21 cellular contexts compared by ENCODE assay signal in genomic region chr3:124779116-124779515, GRCh38. TPM values are rescaled to one million over a fixed set of nuclear protein-coding genes. Genes with fewer than 3 reads are reported as not detected.
DNase-seq lines count a peak whose midpoint lies in the region; ATAC-seq and TF ChIP-seq lines count a peak whose summit lies in the region.
"Had no signal": no experiment of that assay in that cellular context is flagged by ENCODE, and none has a peak within 500 bp of the region (broad histone marks: within the 10 kb centered on the region; RNA-seq: fewer than 3 reads in every experiment).

No MANE protein-coding gene starts in this region.

- H3K18ac ChIP-seq in IMR-90 (ENCODE audit: low read depth, low read length) = no peak overlapping the region

- H3K14ac ChIP-seq in IMR-90 (replicated peaks; ENCODE audit: low read depth, low read length) = no peak overlapping the region

- H3K4me3 Mint-ChIP-seq in dendritic cell treated with granulocyte-macrophage colony-stimulating factor and Interleukin-4, amounts not matched to agents 40 ng/mL and 50 ng/mL, for 4 days = no peak overlapping the region
- H3K4me3 Mint-ChIP-seq: activated naive CD8-positive, alpha-beta T cell; activated T-cell treated with anti-CD3 and anti-CD28 coated beads, Interleukin-2, amount 50 U/mL, for 72 hours; T-helper 1 cell treated with Interleukin-12 subunit alpha and Interleukin-12 subunit beta and Interleukin-4 antibody, amounts not matched to agents 30 μg/mL and 1 μg/mL, for 36 hours had no signal

- no peak overlapping the region for H4K5ac ChIP-seq in IMR-90 (ENCODE audit: low read depth, low read length)

- CTCF ChIA-PET in IMR-90 (lab: Yijun Ruan, JAX) = interaction anchor here (2.3 kb wide), 1 partner anchor 122 kb away, joined by 7 read pairs; no protein-coding TSS in a partner anchor

- BruUV-seq in IMR-90 (replicated peaks; lab: Mats Ljungman, UMichigan) = no TSS peak

- intact Hi-C loops in IMR-90 (cut with micrococcal nuclease) = no loop called here
- intact Hi-C loops in dendritic cell treated with granulocyte-macrophage colony-stimulating factor and Interleukin-4, amounts not matched to agents 40 ng/mL and 50 ng/mL, for 4 days (cut with micrococcal nuclease) = no loop called here
- intact Hi-C loops in tibial artery (cut with DNase I; ENCODE audit: low total_unique reads) = loop anchor here (5.0 kb wide), 1 partner anchor 108 kb away; the partner anchor contains the start of gene ITGB5

- POLR2A ChIA-PET in IMR-90 (lab: Charles Lee; ENCODE audit: unreplicated experiment) = no interaction called here

- no peak overlapping the region for H2BK5ac ChIP-seq in IMR-90 (ENCODE audit: low read depth, low read length, poor library complexity, severe bottlenecking)

- DNase-seq in IMR-90 = no peak
- no peak for DNase-seq in osteoblast (ENCODE audit: insufficient read length, low spot score, missing footprints)
- no peak for DNase-seq in tibial artery
- DNase-seq in NCI-H1092 treated with DMSO at 0.1 percent for 48 hours (lab: John Stamatoyannopoulos, UW) = no peak
- no peak for DNase-seq in activated CD4-positive, alpha-beta T cell treated with anti-CD3 and anti-CD28 coated beads for 48 hours
- DNase-seq: activated T-cell treated with anti-CD3 and anti-CD28 coated beads, Interleukin-2, amount 50 U/mL, for 72 hours; AML-193; Calu3; head of caudate nucleus; mammary epithelial cell; NCI-H2029 treated with DMSO at 0.1 percent for 48 hours; NCI-H526; SHP77 treated with DMSO at 0.1 percent for 48 hours; stimulated activated naive CD4-positive, alpha-beta T cell; WERI-Rb-1 had no signal

- H3K4me3 ChIP-seq in IMR-90 (ENCODE audit: insufficient read depth, low read depth, low read length) (no peak overlapping the region), osteoblast (ENCODE audit: insufficient read depth, low read length) (no peak overlapping the region), tibial artery (no peak overlapping the region)

- H3K4ac ChIP-seq in IMR-90 (ENCODE audit: low read depth, low read length) = peak overlapping the region; percentile 24; the same call in 1 of the 2 replicates

- H2BK20ac ChIP-seq in IMR-90 (ENCODE audit: low read depth, low read length) = no peak overlapping the region

- H2AFZ ChIP-seq in IMR-90 (replicated peaks; ENCODE audit: low read length, poor library complexity) (no peak overlapping the region), osteoblast (ENCODE audit: low read length) (no peak overlapping the region)

- H4K8ac ChIP-seq in IMR-90 (ENCODE audit: low read depth in 2 of 2, low read length in 2 of 2) = no peak overlapping the region; a peak in 1 of 4 replicates

- H3K4me1 ChIP-seq in IMR-90 (ENCODE audit: control insufficient read depth, insufficient read depth, low read length) (peaks cover 37% of the 10 kb centered on the region), osteoblast (ENCODE audit: insufficient read depth, low read length) (peaks cover 40% of the 10 kb centered on the region), tibial artery (peaks cover 0 to 90% (median 72%) of the 10 kb centered on the region in 4 donors)

- H4K20me1 ChIP-seq in IMR-90 (ENCODE audit: insufficient read depth, low read length) (peaks cover 14% of the 10 kb centered on the region), osteoblast (ENCODE audit: insufficient read depth, low read length) (no peaks in the 10 kb centered on the region)

- no peak overlapping the region for H3K56ac ChIP-seq in IMR-90 (ENCODE audit: extremely low read depth, insufficient read depth, low read length)

- no peak overlapping the region for H3K9ac ChIP-seq in IMR-90 (ENCODE audit: low read depth, low read length)

- no peak for TF ChIP-seq CTCF in IMR-90 (conservative IDR thresholded peaks at IDR 0.05; ENCODE audit: low read depth, low read length)
- TF ChIP-seq CTCF in osteoblast (IDR thresholded peaks at IDR 0.05; ENCODE audit: extremely low read depth, low read depth, low read length) = no peak
- TF ChIP-seq CTCF in tibial artery (IDR thresholded peaks at IDR 0.05) = no peak

- no peak for TF ChIP-seq RAD21 in IMR-90 (IDR thresholded peaks at IDR 0.05; ENCODE audit: low read length)

- H3K9me3 ChIP-seq in IMR-90 (ENCODE audit: control insufficient read depth, insufficient read depth, low read length) = no peaks in the 10 kb centered on the region
- no peaks in the 10 kb centered on the region for H3K9me3 ChIP-seq in osteoblast (ENCODE audit: low read depth, low read length)
- H3K9me3 ChIP-seq in tibial artery = no peaks in the 10 kb centered on the region

- peaks cover 58% of the 10 kb centered on the region for H3K9me1 ChIP-seq in IMR-90 (ENCODE audit: insufficient read depth, low read length)

- H3K4me2 ChIP-seq in IMR-90 (ENCODE audit: low read depth, low read length) = no peak overlapping the region
- H3K4me2 ChIP-seq in osteoblast (ENCODE audit: insufficient read depth, low read length) = no peak overlapping the region

- peaks cover 34% of the 10 kb centered on the region for H3K4me1 Mint-ChIP-seq in dendritic cell treated with granulocyte-macrophage colony-stimulating factor and Interleukin-4, amounts not matched to agents 40 ng/mL and 50 ng/mL, for 4 days (ENCODE audit: low read depth)

- H3K27me3 Mint-ChIP-seq in dendritic cell treated with granulocyte-macrophage colony-stimulating factor and Interleukin-4, amounts not matched to agents 40 ng/mL and 50 ng/mL, for 4 days = peaks cover 34% of the 10 kb centered on the region

- no peak for TF ChIP-seq POLR2A in IMR-90 (IDR thresholded peaks at IDR 0.05; ENCODE audit: low read depth, low read length)

- H3K27me3 ChIP-seq in IMR-90 (ENCODE audit: control insufficient read depth, insufficient read depth, low read length) (no peaks in the 10 kb centered on the region), osteoblast (ENCODE audit: insufficient read depth, low read length) (no peaks in the 10 kb centered on the region), tibial artery (no peaks in the 10 kb centered on the region)

- no peaks in the 10 kb centered on the region for H3K9me3 Mint-ChIP-seq in dendritic cell treated with granulocyte-macrophage colony-stimulating factor and Interleukin-4, amounts not matched to agents 40 ng/mL and 50 ng/mL, for 4 days
- H3K9me3 Mint-ChIP-seq: activated T-cell treated with anti-CD3 and anti-CD28 coated beads, Interleukin-2, amount 50 U/mL, for 72 hours; T-helper 1 cell treated with Interleukin-12 subunit alpha and Interleukin-12 subunit beta and Interleukin-4 antibody, amounts not matched to agents 30 μg/mL and 1 μg/mL, for 36 hours had no signal

- no peak overlapping the region for H2AK9ac ChIP-seq in IMR-90 (replicated peaks; ENCODE audit: low read depth, low read length, poor library complexity)

- peaks cover 6% of the 10 kb centered on the region; the same call in 1 of the 2 replicates for H3K36me3 ChIP-seq in IMR-90 (ENCODE audit: control insufficient read depth, insufficient read depth, low read length)
- H3K36me3 ChIP-seq in osteoblast (ENCODE audit: insufficient read depth, low read length) = peaks cover 17% of the 10 kb centered on the region
- no peaks in the 10 kb centered on the region for H3K36me3 ChIP-seq in tibial artery
- H3K36me3 ChIP-seq: WERI-Rb-1 had no signal

- H3K23ac ChIP-seq in IMR-90 (ENCODE audit: low read depth, low read length) = no peak overlapping the region

- in situ Hi-C loops in IMR-90 (cut with MboI; ENCODE audit: low sequenced_read_pairs) = no loop called here

- peaks cover 6% of the 10 kb centered on the region for H3K36me3 Mint-ChIP-seq in dendritic cell treated with granulocyte-macrophage colony-stimulating factor and Interleukin-4, amounts not matched to agents 40 ng/mL and 50 ng/mL, for 4 days (ENCODE audit: low read depth)
- H3K36me3 Mint-ChIP-seq: activated naive CD8-positive, alpha-beta T cell had no signal

- H3K27ac Mint-ChIP-seq in dendritic cell treated with granulocyte-macrophage colony-stimulating factor and Interleukin-4, amounts not matched to agents 40 ng/mL and 50 ng/mL, for 4 days = peak overlapping the region; percentile 14
- H3K27ac Mint-ChIP-seq: activated naive CD8-positive, alpha-beta T cell; activated T-cell treated with anti-CD3 and anti-CD28 coated beads, Interleukin-2, amount 50 U/mL, for 72 hours; T-helper 1 cell treated with Interleukin-12 subunit alpha and Interleukin-12 subunit beta and Interleukin-4 antibody, amounts not matched to agents 30 μg/mL and 1 μg/mL, for 36 hours had no signal

- H2BK15ac ChIP-seq in IMR-90 (ENCODE audit: low read depth, low read length) = peak overlapping the region; percentile 6; the same call in 1 of the 3 replicates

- H2BK120ac ChIP-seq in IMR-90 (ENCODE audit: low read depth, low read length) = no peak overlapping the region

- no peak overlapping the region for H3K27ac ChIP-seq in IMR-90 (ENCODE audit: insufficient read depth, low read length)
- peak overlapping the region; percentile 89 for H3K27ac ChIP-seq in osteoblast (ENCODE audit: low read depth, low read length)
- H3K27ac ChIP-seq in tibial artery = peak overlapping the region; percentile 93 to 96
- H3K27ac ChIP-seq: HL-60, WERI-Rb-1 had no signal

- H3K79me2 ChIP-seq in osteoblast (ENCODE audit: insufficient read depth, low read length) = peaks cover 74% of the 10 kb centered on the region

- ATAC-seq in IMR-90 (ENCODE audit: low read depth) = no peak
- ATAC-seq in HG02798 (IDR thresholded peaks at IDR 0.05; ENCODE audit: poor library complexity, unreplicated experiment) = no peak
- ATAC-seq: activated T-cell treated with anti-CD3 and anti-CD28 coated beads, Interleukin-2, amount 50 U/mL, for 72 hours; esophagus mucosa had no signal

- H4K91ac ChIP-seq in IMR-90 (ENCODE audit: insufficient read depth, low read depth, low read length) = 0 out of 2 replicates have a peak overlapping the region, but pooled peaks have one; percentile 48

- dilution Hi-C loops in IMR-90 (cut with HindIII; ENCODE audit: low sequenced_read_pairs, unreplicated experiment) = no loop called here

- peak overlapping the region; percentile 18 for H2AK5ac ChIP-seq in IMR-90 (ENCODE audit: low read depth, low read length)

- 98% methylated on average over 5 of the region's 7 CpGs; no CpG with 5 or more reads in 1 of the 2 experiments for WGBS in IMR-90 (ENCODE audit: extremely low coverage in 2 of 2, insufficient read length in 1 of 2), 2 experiments

- peaks cover 9 to 86% of the 10 kb centered on the region in 2 experiments for H3K79me1 ChIP-seq in IMR-90 (ENCODE audit: low read depth in 1 of 2, low read length in 2 of 2)

TF ChIP-seq in IMR-90, 13 proteins besides CTCF, POLR2A, EP300 and RAD21:
- TF ChIP-seq BHLHE40 (IDR thresholded peaks at IDR 0.05; ENCODE audit: low read depth, low read length) (no peak), MAZ (IDR thresholded peaks at IDR 0.05; ENCODE audit: borderline replicate concordance, low read depth, low read length) (no peak), SMC3 (IDR thresholded peaks at IDR 0.05; ENCODE audit: low read depth, low read length) (no peak), FOS (IDR thresholded peaks at IDR 0.05; ENCODE audit: low read depth, low read length) (no peak), CHD1 (IDR thresholded peaks at IDR 0.05; ENCODE audit: low read depth, low read length) (no peak)

RNA-seq across cellular contexts. Expression of gene UMPS, which starts 48.9 kb away (rescaled TPM):
- 26.7 and 40.5 TPM in 2 replicates for total RNA-seq in IMR-90 (2012; rRNA removed)
- 18.7 and 21.5 TPM in 2 replicates for polyA plus RNA-seq in IMR-90 (2012; rRNA removed)
- 6.1 and 18.4 TPM in 2 replicates for polyA plus RNA-seq in IMR-90 (2012; cell fraction: cytosol; rRNA removed)
- 4.2 and 14.1 TPM in 2 replicates for polyA plus RNA-seq in IMR-90 (2012; cell fraction: nucleus; rRNA removed; ENCODE audit: low replicate concordance)
- total RNA-seq in osteoblast = 19.5 and 21.8 TPM in 2 replicates
